In the genomic region with DNA sequence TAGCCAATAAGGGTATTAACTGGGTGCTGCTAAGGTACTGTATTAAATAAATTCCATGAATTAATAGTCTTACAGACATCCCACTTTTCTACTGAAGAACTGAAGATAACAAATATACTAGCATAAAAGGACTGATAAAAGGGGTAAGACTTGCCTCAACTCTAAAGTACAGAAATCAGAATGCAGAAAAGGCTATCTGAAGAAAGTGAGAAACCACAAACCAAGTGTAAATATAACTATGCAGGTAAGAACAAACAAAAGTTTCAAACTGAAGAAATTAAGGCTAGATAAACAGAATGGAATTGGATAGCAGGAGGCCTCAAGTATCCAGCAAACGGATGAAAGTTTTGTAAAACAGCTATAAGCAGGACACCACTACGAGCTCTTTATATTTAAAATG, we compare ENCODE assay signal across 22 cellular contexts.
"Had no signal": no experiment of that assay in that cellular context is flagged by ENCODE, and none has a peak within 500 bp of the region (broad histone marks: within the 10 kb centered on the region; RNA-seq: fewer than 3 reads in every experiment).

No MANE protein-coding gene starts in this region.

- H3K79me2 ChIP-seq: parathyroid adenoma had no signal

- H3K27ac ChIP-seq: breast epithelium, foreskin keratinocyte, neutrophil, parathyroid adenoma, thyroid gland, uterus had no signal

- H3K4me3 ChIP-seq: breast epithelium, thyroid gland, uterus had no signal

- H3K27me3 Mint-ChIP-seq: activated naive CD8-positive, alpha-beta T cell treated with anti-CD3 and anti-CD28 coated beads, Interleukin-2, amount 50 U/mL, for 24 hours; dendritic cell treated with granulocyte-macrophage colony-stimulating factor and Interleukin-4, amounts not matched to agents 40 ng/mL and 50 ng/mL, for 4 days; effector memory CD8-positive, alpha-beta T cell; stimulated activated memory B cell treated with anti-CD40 and anti-IgM and Interleukin-4, amounts not matched to agents 10 μg/mL and 1 μg/mL and 100 μg/mL, for 72 hours had no signal

- H3K9ac ChIP-seq: parathyroid adenoma had no signal

- H3K9me3 ChIP-seq: breast epithelium, neutrophil, thyroid gland, uterus had no signal

- H3K4me3 Mint-ChIP-seq: activated naive CD8-positive, alpha-beta T cell treated with anti-CD3 and anti-CD28 coated beads, Interleukin-2, amount 50 U/mL, for 24 hours; dendritic cell treated with granulocyte-macrophage colony-stimulating factor and Interleukin-4, amounts not matched to agents 40 ng/mL and 50 ng/mL, for 4 days; natural killer cell; stimulated activated memory B cell treated with anti-CD40 and anti-IgM and Interleukin-4, amounts not matched to agents 10 μg/mL and 1 μg/mL and 100 μg/mL, for 72 hours; WTC11 had no signal

- H3K4me1 Mint-ChIP-seq: stimulated activated memory B cell treated with anti-CD40 and anti-IgM and Interleukin-4, amounts not matched to agents 10 μg/mL and 1 μg/mL and 100 μg/mL, for 72 hours; WTC11 had no signal

- H3K27me3 ChIP-seq: breast epithelium, foreskin keratinocyte, neutrophil, thyroid gland, uterus had no signal

- H2AFZ ChIP-seq: parathyroid adenoma had no signal

- H3K27ac Mint-ChIP-seq: activated naive CD8-positive, alpha-beta T cell treated with anti-CD3 and anti-CD28 coated beads, Interleukin-2, amount 50 U/mL, for 24 hours; dendritic cell treated with granulocyte-macrophage colony-stimulating factor and Interleukin-4, amounts not matched to agents 40 ng/mL and 50 ng/mL, for 4 days; stimulated activated memory B cell treated with anti-CD40 and anti-IgM and Interleukin-4, amounts not matched to agents 10 μg/mL and 1 μg/mL and 100 μg/mL, for 72 hours; WTC11 had no signal

- H3K4me1 ChIP-seq: breast epithelium, parathyroid adenoma, uterus had no signal

- H3K36me3 Mint-ChIP-seq: natural killer cell, WTC11 had no signal

- H3K9me3 Mint-ChIP-seq: activated naive CD8-positive, alpha-beta T cell treated with anti-CD3 and anti-CD28 coated beads, Interleukin-2, amount 50 U/mL, for 24 hours; dendritic cell treated with granulocyte-macrophage colony-stimulating factor and Interleukin-4, amounts not matched to agents 40 ng/mL and 50 ng/mL, for 4 days; effector memory CD8-positive, alpha-beta T cell; natural killer cell; stimulated activated memory B cell treated with anti-CD40 and anti-IgM and Interleukin-4, amounts not matched to agents 10 μg/mL and 1 μg/mL and 100 μg/mL, for 72 hours; WTC11 had no signal

- DNase-seq: activated CD4-positive, alpha-beta T cell treated with anti-CD3 and anti-CD28 coated beads for 4 hours; activated CD8-positive, alpha-beta memory T cell treated with anti-CD3 and anti-CD28 coated beads for 24 hours; activated naive CD4-positive, alpha-beta T cell; activated naive CD8-positive, alpha-beta T cell treated with anti-CD3 and anti-CD28 coated beads, Interleukin-2, amount 50 U/mL, for 24 hours; aorta; cerebellar nuclear complex; effector memory CD8-positive, alpha-beta T cell; foreskin keratinocyte; glutamatergic neuron; hypothalamus; mesenchymal stem cell; natural killer cell; retina; stimulated activated CD4-positive, alpha-beta T cell treated with anti-CD3 and anti-CD28 coated beads, Interleukin-12 subunit alpha, Interleukin-12 subunit beta, amount 100 ng/mL, for 4 hours; thyroid gland; uterus had no signal

- ATAC-seq: activated naive CD8-positive, alpha-beta T cell treated with anti-CD3 and anti-CD28 coated beads, Interleukin-2, amount 50 U/mL, for 24 hours; effector memory CD8-positive, alpha-beta T cell; foreskin keratinocyte; natural killer cell; stimulated activated memory B cell treated with anti-CD40 and anti-IgM and Interleukin-4, amounts not matched to agents 10 μg/mL and 1 μg/mL and 100 μg/mL, for 72 hours; WTC11 had no signal

- H3K36me3 ChIP-seq: breast epithelium, uterus had no signal
